ENCODE assay signal across 12 cellular contexts in genomic region chr12:132544173-132544468, GRCh38.
"Had no signal": no experiment of that assay in that cellular context is flagged by ENCODE, and none has a peak within 500 bp of the region (broad histone marks: within the 10 kb centered on the region; RNA-seq: fewer than 3 reads in every experiment).

No MANE protein-coding gene starts in this region.

- H3K9me3 ChIP-seq: sigmoid colon had no signal

- H3K27ac ChIP-seq: sigmoid colon had no signal

- H3K27ac Mint-ChIP-seq: activated CD4-positive, alpha-beta T cell treated with anti-CD3 and anti-CD28 coated beads for 36 hours; dendritic cell treated with granulocyte-macrophage colony-stimulating factor and Interleukin-4, amounts not matched to agents 40 ng/mL and 50 ng/mL, for 4 days had no signal

- H3K4me3 ChIP-seq: sigmoid colon had no signal

- DNase-seq: activated CD4-positive, alpha-beta T cell treated with anti-CD3 and anti-CD28 coated beads for 36 hours; activated CD8-positive, alpha-beta memory T cell treated with anti-CD3 and anti-CD28 coated beads, Interleukin-2, amount 50 U/mL, for 48 hours; activated naive CD4-positive, alpha-beta T cell treated with Interleukin-2 at 50 U/mL for 16 hours; effector memory CD8-positive, alpha-beta T cell; left cardiac atrium; naive thymus-derived CD4-positive, alpha-beta T cell; sigmoid colon; stimulated activated CD4-positive, alpha-beta T cell treated with anti-CD3 and anti-CD28 coated beads, Interleukin-2, amount 100 ng/mL, for 24 hours; stimulated activated naive CD4-positive, alpha-beta T cell treated with Interleukin-2 at 50 U/mL for 16 hours had no signal

- H3K4me1 ChIP-seq: sigmoid colon had no signal

- H3K4me1 Mint-ChIP-seq: activated CD4-positive, alpha-beta T cell treated with anti-CD3 and anti-CD28 coated beads for 36 hours had no signal

- H3K4me3 Mint-ChIP-seq: activated CD4-positive, alpha-beta T cell treated with anti-CD3 and anti-CD28 coated beads for 36 hours; activated CD8-positive, alpha-beta T cell treated with anti-CD3 and anti-CD28 coated beads, Interleukin-2, amount 10 ng/mL, durations not matched to agents 7 days and 5 days; dendritic cell treated with granulocyte-macrophage colony-stimulating factor and Interleukin-4, amounts not matched to agents 40 ng/mL and 50 ng/mL, for 4 days; type B pancreatic cell had no signal

- ATAC-seq: activated CD4-positive, alpha-beta T cell treated with anti-CD3 and anti-CD28 coated beads for 36 hours; left cardiac atrium; naive thymus-derived CD4-positive, alpha-beta T cell had no signal

- H3K27me3 ChIP-seq: sigmoid colon had no signal

- H3K9me3 Mint-ChIP-seq: dendritic cell treated with granulocyte-macrophage colony-stimulating factor and Interleukin-4, amounts not matched to agents 40 ng/mL and 50 ng/mL, for 4 days; effector memory CD8-positive, alpha-beta T cell; naive thymus-derived CD4-positive, alpha-beta T cell; type B pancreatic cell had no signal

- H3K27me3 Mint-ChIP-seq: activated CD4-positive, alpha-beta T cell treated with anti-CD3 and anti-CD28 coated beads for 36 hours; dendritic cell treated with granulocyte-macrophage colony-stimulating factor and Interleukin-4, amounts not matched to agents 40 ng/mL and 50 ng/mL, for 4 days; effector memory CD8-positive, alpha-beta T cell; naive thymus-derived CD4-positive, alpha-beta T cell had no signal
